Comparison of ENCODE assay signal across 17 cellular contexts in the genomic region with DNA sequence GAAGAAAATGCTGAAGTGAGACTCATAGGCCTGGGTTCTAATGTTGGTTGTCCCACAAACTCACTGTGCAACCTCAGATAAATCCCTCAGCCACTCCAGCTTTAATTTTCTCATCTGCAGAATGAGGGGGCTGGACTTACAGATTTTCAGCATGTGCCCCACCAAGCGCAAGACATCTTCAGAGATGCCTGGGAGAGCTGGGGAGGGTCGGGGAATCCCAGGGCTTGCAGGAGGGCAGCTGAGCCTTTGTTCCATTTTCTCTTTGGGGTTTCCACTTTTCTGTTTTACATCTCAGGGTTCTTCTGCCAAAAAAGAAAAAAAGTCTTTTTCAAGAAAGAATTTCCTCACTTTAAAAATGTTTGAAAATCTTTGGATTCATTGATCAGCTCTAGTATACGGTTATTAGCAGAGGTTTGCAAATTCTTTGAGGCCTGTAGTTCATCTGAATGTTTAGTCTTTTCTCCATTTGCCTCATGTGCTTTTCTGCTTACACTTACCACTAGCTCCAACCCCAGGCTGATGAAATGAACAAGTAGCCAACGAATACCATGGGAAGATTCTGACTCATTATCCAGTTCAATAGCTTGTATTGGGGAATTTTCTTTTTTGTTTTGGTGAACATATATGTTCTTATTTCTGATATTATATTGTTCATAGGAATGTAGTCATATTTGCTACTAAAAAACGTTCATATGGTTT. TPM values are rescaled to one million over a fixed set of nuclear protein-coding genes. Genes with fewer than 3 reads are reported as not detected.
DNase-seq lines count a peak whose midpoint lies in the region; ATAC-seq and TF ChIP-seq lines count a peak whose summit lies in the region.
"Had no signal": no experiment of that assay in that cellular context is flagged by ENCODE, and none has a peak within 500 bp of the region (broad histone marks: within the 10 kb centered on the region; RNA-seq: fewer than 3 reads in every experiment).

No MANE protein-coding gene starts in this region.

- no peak overlapping the region for H4K5ac ChIP-seq in H9 (ENCODE audit: insufficient read length, low read depth, low read length)

- TF ChIP-seq CTCF in GM13977 (IDR thresholded peaks at IDR 0.05; ENCODE audit: extremely low read depth, insufficient read depth, missing control alignments) (no peak), H9 (conservative IDR thresholded peaks at IDR 0.05) (no peak)

- H3K79me1 ChIP-seq in H9 (ENCODE audit: insufficient read depth, low read depth, low read length, poor library complexity, severe bottlenecking) = no peaks in the 10 kb centered on the region

- H3T11ph ChIP-seq in H9 (ENCODE audit: low read length) = no peak overlapping the region

- no peak overlapping the region for H2BK20ac ChIP-seq in H9 (ENCODE audit: low read depth, low read length, poor library complexity, severe bottlenecking)

- H3K27me3 Mint-ChIP-seq in H9 (ENCODE audit: low read depth) = no peaks in the 10 kb centered on the region

- no CpG with 5 or more reads among the region's 5 CpGs for WGBS in H9 (ENCODE audit: extremely low coverage, insufficient read length, low lambda C conversion rate)
- WGBS in mesodermal cell (ENCODE audit: insufficient coverage in 2 of 2), 2 experiments = 84% methylated on average over 4 of the region's 5 CpGs; no CpG with 5 or more reads in 1 of the 2 experiments

- in situ Hi-C loops in GM13977 (cut with MboI; ENCODE audit: low pct_unique_long_range_greater_than_20kb, low sequenced_read_pairs, unreplicated experiment) = no loop called here

- no peak overlapping the region for H3K4ac ChIP-seq in H9 (ENCODE audit: low read depth, low read length)

- no peaks in the 10 kb centered on the region for H3K23me2 ChIP-seq in H9 (ENCODE audit: insufficient read length, low read depth, low read length, poor library complexity, severe bottlenecking)

- no peak overlapping the region for H4K91ac ChIP-seq in H9 (ENCODE audit: insufficient read length, low read depth, low read length)

- no peak overlapping the region for H3K18ac ChIP-seq in H9 (ENCODE audit: insufficient read length, low read depth, low read length)

- H4K20me1 ChIP-seq in H9 (ENCODE audit: control insufficient read depth, insufficient read depth, insufficient read length) = no peaks in the 10 kb centered on the region

- H3K14ac ChIP-seq in H9 (ENCODE audit: insufficient read depth, low read length) = no peak overlapping the region

- no peaks in the 10 kb centered on the region for H3K4me1 ChIP-seq in H9 (ENCODE audit: insufficient read depth, low read length)
- peaks cover 17% of the 10 kb centered on the region for H3K4me1 ChIP-seq in adipocyte (ENCODE audit: control insufficient read depth, insufficient read depth, low read length)
- peaks cover 20% of the 10 kb centered on the region for H3K4me1 ChIP-seq in mesodermal cell (ENCODE audit: control insufficient read depth, insufficient read depth, low read length, poor library complexity, severe bottlenecking)
- H3K4me1 ChIP-seq: BLaER1 treated with 17β-estradiol and CSF1 and Interleukin-3, amounts not matched to agents 10 nM and 100 nM had no signal

- H3K4me3 Mint-ChIP-seq in H9 = no peak overlapping the region
- H3K4me3 Mint-ChIP-seq: natural killer cell had no signal

- no peak overlapping the region for H3K56ac ChIP-seq in H9 (ENCODE audit: insufficient read length, low read depth, low read length)

- H2BK15ac ChIP-seq in H9 (ENCODE audit: low read depth, low read length) = no peak overlapping the region

- H3K36me3 ChIP-seq in adipocyte (ENCODE audit: control insufficient read depth, insufficient read depth, low read length, severe bottlenecking) (peaks cover 10% of the 10 kb centered on the region), mesodermal cell (ENCODE audit: control insufficient read depth, insufficient read depth, low read length) (peaks cover 3% of the 10 kb centered on the region)
- H3K36me3 ChIP-seq: adrenal gland had no signal

- H2BK120ac ChIP-seq in H9 (ENCODE audit: low read depth, low read length, poor library complexity, severe bottlenecking) = no peak overlapping the region

- no peaks in the 10 kb centered on the region for H3K27me3 ChIP-seq in H9 (ENCODE audit: insufficient read depth, low read length)
- H3K27me3 ChIP-seq in adipocyte (replicated peaks; ENCODE audit: control insufficient read depth, insufficient read depth, low read length) = no peaks in the 10 kb centered on the region
- H3K27me3 ChIP-seq: adrenal gland; BLaER1 treated with 17β-estradiol and CSF1 and Interleukin-3, amounts not matched to agents 10 nM and 100 nM; dorsolateral prefrontal cortex had no signal

- no peak overlapping the region for H3K9ac ChIP-seq in H9 (ENCODE audit: extremely low read depth, insufficient read length, low read length)
- peak overlapping the region; percentile 58 for H3K9ac ChIP-seq in adipocyte (ENCODE audit: low read length)
- H3K9ac ChIP-seq: BLaER1 treated with 17β-estradiol and CSF1 and Interleukin-3, amounts not matched to agents 10 nM and 100 nM had no signal

- ATAC-seq in SK-N-SH treated with all-trans-retinoic acid at 6 μM for 48 hours = no peak
- ATAC-seq in HG03095 (IDR thresholded peaks at IDR 0.05; ENCODE audit: unreplicated experiment) = no peak
- ATAC-seq: natural killer cell, right cardiac atrium had no signal

- H3K27ac Mint-ChIP-seq in H9 = 0 out of 7 replicates have a peak overlapping the region, but pooled peaks of 2 of the 3 experiments have one; percentile 5 to 19

- H3K4me1 Mint-ChIP-seq in H9 = peaks cover 4 to 10% of the 10 kb centered on the region in 2 experiments; a peak in 3 of 4 replicates

- no peaks in the 10 kb centered on the region for H3K79me2 ChIP-seq in H9 (ENCODE audit: insufficient read depth, low read length)

- H3K27ac ChIP-seq in H9 (ENCODE audit: insufficient read length, low read depth, low read length) (no peak overlapping the region), mesodermal cell (ENCODE audit: low read depth, low read length, severe bottlenecking) (peak overlapping the region; percentile 59)
- H3K27ac ChIP-seq: BLaER1 treated with 17β-estradiol and CSF1 and Interleukin-3, amounts not matched to agents 10 nM and 100 nM; dorsolateral prefrontal cortex had no signal

- no peak overlapping the region for H3K23ac ChIP-seq in H9 (ENCODE audit: insufficient read length, low read depth, low read length)

- no peak overlapping the region for H2AFZ ChIP-seq in H9 (ENCODE audit: low read length)

- no peak overlapping the region for H3K4me3 ChIP-seq in adipocyte (ENCODE audit: low read length)
- H3K4me3 ChIP-seq in mesodermal cell (ENCODE audit: extremely low read depth, insufficient read depth, low read length, poor library complexity, severe bottlenecking) = no peak overlapping the region
- H3K4me3 ChIP-seq: adrenal gland; BLaER1 treated with 17β-estradiol and CSF1 and Interleukin-3, amounts not matched to agents 10 nM and 100 nM; dorsolateral prefrontal cortex had no signal

- H3K9me3 Mint-ChIP-seq in H9 = peaks cover 0 to 3% of the 10 kb centered on the region in 2 experiments; a peak in 1 of 5 replicates
- H3K9me3 Mint-ChIP-seq: natural killer cell had no signal

- DNase-seq in GM13977 (ENCODE audit: low spot score) (peak; percentile 54), H9 (no peak), adipocyte (ENCODE audit: low read depth) (peak; percentile 37), DMS153 (lab: John Stamatoyannopoulos, UW) (no peak), DMS 273 treated with DMSO at 0.1 percent for 48 hours (lab: John Stamatoyannopoulos, UW) (no peak)
- DNase-seq: activated T-cell treated with anti-CD3 and anti-CD28 coated beads, Interleukin-2, amount 50 U/mL, for 1 hour; adrenal gland; dorsolateral prefrontal cortex; kidney glomerular epithelial cell; natural killer cell; NCI-H1436 treated with DMSO at 0.1 percent for 48 hours; NCI-H526 treated with DMSO at 0.1 percent for 48 hours; right cardiac atrium had no signal

- no peak overlapping the region for H2AK5ac ChIP-seq in H9 (ENCODE audit: insufficient read length, low read length)

- H3K4me2 ChIP-seq in H9 (ENCODE audit: insufficient read depth, insufficient read length, low read length) = no peak overlapping the region
- H3K4me2 ChIP-seq: BLaER1 treated with 17β-estradiol and CSF1 and Interleukin-3, amounts not matched to agents 10 nM and 100 nM had no signal

- H2BK12ac ChIP-seq in H9 (ENCODE audit: insufficient read length, low read depth, low read length) = no peak overlapping the region

- H3K9me3 ChIP-seq in H9 (ENCODE audit: control insufficient read depth, low read depth, low read length) (no peaks in the 10 kb centered on the region), adipocyte (ENCODE audit: control insufficient read depth, low read length) (no peaks in the 10 kb centered on the region), mesodermal cell (ENCODE audit: control insufficient read depth, low read length) (no peaks in the 10 kb centered on the region)
- H3K9me3 ChIP-seq: adrenal gland had no signal

- no peak overlapping the region for H2BK5ac ChIP-seq in H9 (ENCODE audit: insufficient read length, low read length)

- no peak overlapping the region for H4K8ac ChIP-seq in H9 (replicated peaks; ENCODE audit: insufficient read length, low read depth, low read length)

- H3K36me3 Mint-ChIP-seq in H9 (ENCODE audit: insufficient read depth in 1 of 3, low read depth in 3 of 3) = peaks cover 0 to 6% (median 0%) of the 10 kb centered on the region in 3 experiments; a peak in 2 of 7 replicates
- H3K36me3 Mint-ChIP-seq: natural killer cell had no signal

TF ChIP-seq in SK-N-SH treated with all-trans-retinoic acid at 6 μM for 48 hours, 23 proteins besides CTCF, POLR2A, EP300 and RAD21 (continues in another document):
- TF ChIP-seq, protein P1, sequence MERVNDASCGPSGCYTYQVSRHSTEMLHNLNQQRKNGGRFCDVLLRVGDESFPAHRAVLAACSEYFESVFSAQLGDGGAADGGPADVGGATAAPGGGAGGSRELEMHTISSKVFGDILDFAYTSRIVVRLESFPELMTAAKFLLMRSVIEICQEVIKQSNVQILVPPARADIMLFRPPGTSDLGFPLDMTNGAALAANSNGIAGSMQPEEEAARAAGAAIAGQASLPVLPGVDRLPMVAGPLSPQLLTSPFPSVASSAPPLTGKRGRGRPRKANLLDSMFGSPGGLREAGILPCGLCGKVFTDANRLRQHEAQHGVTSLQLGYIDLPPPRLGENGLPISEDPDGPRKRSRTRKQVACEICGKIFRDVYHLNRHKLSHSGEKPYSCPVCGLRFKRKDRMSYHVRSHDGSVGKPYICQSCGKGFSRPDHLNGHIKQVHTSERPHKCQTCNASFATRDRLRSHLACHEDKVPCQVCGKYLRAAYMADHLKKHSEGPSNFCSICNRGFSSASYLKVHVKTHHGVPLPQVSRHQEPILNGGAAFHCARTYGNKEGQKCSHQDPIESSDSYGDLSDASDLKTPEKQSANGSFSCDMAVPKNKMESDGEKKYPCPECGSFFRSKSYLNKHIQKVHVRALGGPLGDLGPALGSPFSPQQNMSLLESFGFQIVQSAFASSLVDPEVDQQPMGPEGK (CRISPR knock-in tag; IDR thresholded peaks at IDR 0.05; ENCODE audit: borderline replicate concordance) = no peak
- TF ChIP-seq ISL1 (CRISPR knock-in tag; IDR thresholded peaks at IDR 0.05) (no peak), PPARA (CRISPR knock-in tag; IDR thresholded peaks at IDR 0.05; ENCODE audit: borderline replicate concordance) (no peak), RARB (CRISPR knock-in tag; IDR thresholded peaks at IDR 0.05) (no peak)

RNA-seq across cellular contexts. Expression of a gene that starts 56.4 kb away (rescaled TPM):
- total RNA-seq in H9 (2021) = 37.6 and 46.2 TPM in 2 replicates
- 32.8 TPM for polyA plus RNA-seq in mesodermal cell (2013, experiment 1 of 2)
- 31.9 TPM for polyA plus RNA-seq in mesodermal cell (2013, experiment 2 of 2)

RNA-seq across cellular contexts. Expression of a gene that starts 58.5 kb away (rescaled TPM):
- total RNA-seq in H9 (2021) = 2.6 and 3.3 TPM in 2 replicates
- polyA plus RNA-seq in mesodermal cell (2013, experiment 1 of 2) = 2.1 TPM
- polyA plus RNA-seq in mesodermal cell (2013, experiment 2 of 2) = 1.6 TPM

Comparison
In these comparisons a context has a peak if more than half of its experiments do, and no peak if none do; other contexts are left out.
1. DNase-seq: peak in GM13977 (single experiment) and adipocyte (single experiment); none in H9 (single experiment), DMS153 (single experiment) and DMS 273 treated with DMSO at 0.1 percent for 48 hours (single experiment).